Comparison of ENCODE assay signal across 16 cellular contexts in genomic region chr10:29946614-29946952, GRCh38.
DNase-seq lines count a peak whose midpoint lies in the region; ATAC-seq and TF ChIP-seq lines count a peak whose summit lies in the region.
"Had no signal": no experiment of that assay in that cellular context is flagged by ENCODE, and none has a peak within 500 bp of the region (broad histone marks: within the 10 kb centered on the region; RNA-seq: fewer than 3 reads in every experiment).

No MANE protein-coding gene starts in this region.

- TF ChIP-seq CTCF in omental fat pad (IDR thresholded peaks at IDR 0.05) (no peak), GM13976 (IDR thresholded peaks at IDR 0.05; ENCODE audit: borderline replicate concordance, control extremely low read depth, extremely low read depth, insufficient read depth, missing control alignments) (no peak)

- no peaks in the 10 kb centered on the region for H3K36me3 ChIP-seq in thymus (ENCODE audit: control insufficient read depth, insufficient read depth)
- H3K36me3 ChIP-seq: BLaER1 treated with 17β-estradiol and CSF1 and Interleukin-3, amounts not matched to agents 10 nM and 100 nM had no signal

- no peaks in the 10 kb centered on the region for H3K4me1 ChIP-seq in thymus (ENCODE audit: control insufficient read depth, insufficient read depth, low read length)

- no peak overlapping the region for H3K4me3 ChIP-seq in thymus (ENCODE audit: low read length)
- H3K4me3 ChIP-seq: BLaER1 treated with 17β-estradiol and CSF1 and Interleukin-3, amounts not matched to agents 10 nM and 100 nM had no signal

- H3K9me3 ChIP-seq in thymus (ENCODE audit: control insufficient read depth) = no peaks in the 10 kb centered on the region
- H3K9me3 ChIP-seq: BLaER1 treated with 17β-estradiol and CSF1 and Interleukin-3, amounts not matched to agents 10 nM and 100 nM had no signal

- DNase-seq in epithelial cell of prostate (ENCODE audit: low read depth, low spot score) (no peak), omental fat pad (ENCODE audit: low spot score) (no peak), SIG-M5 (lab: John Stamatoyannopoulos, UW) (no peak), GM13976 (ENCODE audit: low spot score) (no peak)
- DNase-seq: activated CD4-positive, alpha-beta T cell treated with anti-CD3 and anti-CD28 coated beads for 36 hours; activated naive CD4-positive, alpha-beta T cell treated with anti-CD3 and anti-CD28 coated beads, Interleukin-2, amount 50 U/mL, for 16 hours; DMS153; NCI-H1048; NCI-H82; stimulated activated CD4-positive, alpha-beta T cell treated with anti-CD3 and anti-CD28 coated beads, Interleukin-4, amount 100 ng/mL, for 1 hour; T-helper 17 cell had no signal

- ATAC-seq in omental fat pad (ENCODE audit: low FRiP score) (peak; percentile 62), GM21526 (IDR thresholded peaks at IDR 0.05; ENCODE audit: low FRiP score, unreplicated experiment) (no peak), HG03039 (IDR thresholded peaks at IDR 0.05; ENCODE audit: unreplicated experiment) (no peak)
- ATAC-seq: activated CD4-positive, alpha-beta T cell treated with anti-CD3 and anti-CD28 coated beads for 36 hours; T-helper 17 cell had no signal

- WGBS in thymus = 98% methylated on average over 3 of the region's 3 CpGs

- H3K27ac ChIP-seq in angular gyrus (ENCODE audit: low read depth, low read length) (peak overlapping the region; percentile 47), epithelial cell of prostate (peak overlapping the region; percentile 83), thymus (ENCODE audit: low read depth) (peak overlapping the region; percentile 26)
- H3K27ac ChIP-seq: BLaER1 treated with 17β-estradiol and CSF1 and Interleukin-3, amounts not matched to agents 10 nM and 100 nM had no signal

- in situ Hi-C loops in GM13976 (cut with MboI; ENCODE audit: low sequenced_read_pairs, unreplicated experiment) = no loop called here

- no peaks in the 10 kb centered on the region for H3K27me3 ChIP-seq in thymus (ENCODE audit: control insufficient read depth, insufficient read depth)
- H3K27me3 ChIP-seq: BLaER1 treated with 17β-estradiol and CSF1 and Interleukin-3, amounts not matched to agents 10 nM and 100 nM had no signal

Comparison
In these comparisons a context has a peak if more than half of its experiments do, and no peak if none do; other contexts are left out.
1. H3K27ac ChIP-seq: peak in every context shown above with its lines; median percentile 83 in epithelial cell of prostate; 47 in angular gyrus; 26 in thymus.